ENCODE assay signal across 23 cellular contexts in the genomic region with DNA sequence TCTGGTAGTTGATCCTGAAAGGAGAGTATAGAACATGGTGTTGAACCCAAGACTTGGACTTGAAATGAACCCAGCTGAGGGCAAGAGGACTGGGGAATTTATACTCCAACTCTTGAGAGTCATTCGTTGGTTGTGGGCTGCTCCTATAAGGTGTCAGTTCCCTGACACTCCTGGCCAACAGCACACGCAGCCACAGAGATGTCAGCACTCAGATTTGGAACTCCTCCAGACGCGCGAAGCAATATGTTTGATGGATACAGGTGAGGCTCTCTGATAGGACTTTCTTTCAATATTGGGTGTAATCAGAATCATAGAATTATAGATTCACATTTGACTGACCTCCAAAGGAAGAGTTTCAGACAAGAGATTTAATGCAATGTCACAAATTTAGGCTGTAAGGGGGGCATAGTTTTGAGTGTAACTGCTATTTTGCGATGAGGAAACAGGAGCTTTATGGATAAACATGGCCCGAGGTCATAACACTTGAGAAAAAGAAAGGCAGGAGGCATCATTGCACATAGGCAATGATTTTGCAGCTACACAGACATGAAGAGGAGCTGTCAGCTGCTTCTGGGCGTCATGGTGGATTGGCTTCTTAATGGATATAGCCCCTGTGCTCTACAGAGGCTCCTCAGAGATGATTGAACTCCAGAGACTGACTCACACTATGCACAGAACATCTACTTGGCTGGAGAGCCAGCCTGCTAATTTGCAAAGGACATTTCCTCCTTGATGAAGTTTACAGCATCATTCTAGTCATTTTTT.
"Had no signal": no experiment of that assay in that cellular context is flagged by ENCODE, and none has a peak within 500 bp of the region (broad histone marks: within the 10 kb centered on the region; RNA-seq: fewer than 3 reads in every experiment).

No MANE protein-coding gene starts in this region.

- H3K27ac ChIP-seq: left lung, lower lobe of right lung, pancreas, prostate gland, right lobe of liver, tibial nerve, uterus had no signal

- H3K9me3 ChIP-seq: left lung, lower lobe of right lung, pancreas, prostate gland, right lobe of liver, tibial nerve, uterus had no signal

- H3K27me3 ChIP-seq: left lung, pancreas, right lobe of liver, tibial nerve, uterus had no signal

- DNase-seq: kidney; left colon; left lung; lower lobe of right lung; mammary epithelial cell; mesenchymal stem cell; naive thymus-derived CD8-positive, alpha-beta T cell; nucleus accumbens; pancreas; posterior cingulate gyrus; right lobe of liver; stimulated activated CD4-positive, alpha-beta T cell treated with anti-CD3 and anti-CD28 coated beads, Interleukin-1b, Interleukin-23, amount 100 ng/mL, for 48 hours; stimulated activated CD4-positive, alpha-beta T cell treated with anti-CD3 and anti-CD28 coated beads, Interleukin-2, amount 100 ng/mL, for 48 hours; stimulated activated CD4-positive, alpha-beta T cell treated with anti-CD3 and anti-CD28 coated beads, Interleukin-4, amount 100 ng/mL, for 4 hours; stimulated activated CD8-positive, alpha-beta memory T cell treated with anti-CD3 and anti-CD28 coated beads, Interleukin-4, amount 100 ng/mL, for 48 hours; stimulated activated naive CD4-positive, alpha-beta T cell treated with Interleukin-2 at 50 U/mL for 16 hours; stimulated activated naive CD8-positive, alpha-beta T cell treated with anti-CD3 and anti-CD28 coated beads, Interleukin-15, amount 100 ng/mL, for 72 hours; substantia nigra; uterus had no signal

- H3K4me1 ChIP-seq: left lung, lower lobe of right lung, pancreas, prostate gland, right lobe of liver, uterus had no signal

- H3K4me3 ChIP-seq: left lung, lower lobe of right lung, pancreas, prostate gland, right lobe of liver, smooth muscle cell, tibial nerve, uterus had no signal

- H3K36me3 ChIP-seq: left lung, lower lobe of right lung, pancreas, prostate gland, right lobe of liver, tibial nerve, uterus had no signal

- ATAC-seq: left colon; left lung; lower lobe of right lung; naive thymus-derived CD8-positive, alpha-beta T cell; pancreas; right lobe of liver; stimulated activated memory B cell treated with anti-CD40 and anti-IgM and Interleukin-4, amounts not matched to agents 10 μg/mL and 1 μg/mL and 100 μg/mL, for 72 hours; stimulated activated naive CD8-positive, alpha-beta T cell treated with anti-CD3 and anti-CD28 coated beads, Interleukin-15, amount 100 ng/mL, for 72 hours had no signal
